Comparison of ENCODE assay signal across 11 cellular contexts in the genomic region with DNA sequence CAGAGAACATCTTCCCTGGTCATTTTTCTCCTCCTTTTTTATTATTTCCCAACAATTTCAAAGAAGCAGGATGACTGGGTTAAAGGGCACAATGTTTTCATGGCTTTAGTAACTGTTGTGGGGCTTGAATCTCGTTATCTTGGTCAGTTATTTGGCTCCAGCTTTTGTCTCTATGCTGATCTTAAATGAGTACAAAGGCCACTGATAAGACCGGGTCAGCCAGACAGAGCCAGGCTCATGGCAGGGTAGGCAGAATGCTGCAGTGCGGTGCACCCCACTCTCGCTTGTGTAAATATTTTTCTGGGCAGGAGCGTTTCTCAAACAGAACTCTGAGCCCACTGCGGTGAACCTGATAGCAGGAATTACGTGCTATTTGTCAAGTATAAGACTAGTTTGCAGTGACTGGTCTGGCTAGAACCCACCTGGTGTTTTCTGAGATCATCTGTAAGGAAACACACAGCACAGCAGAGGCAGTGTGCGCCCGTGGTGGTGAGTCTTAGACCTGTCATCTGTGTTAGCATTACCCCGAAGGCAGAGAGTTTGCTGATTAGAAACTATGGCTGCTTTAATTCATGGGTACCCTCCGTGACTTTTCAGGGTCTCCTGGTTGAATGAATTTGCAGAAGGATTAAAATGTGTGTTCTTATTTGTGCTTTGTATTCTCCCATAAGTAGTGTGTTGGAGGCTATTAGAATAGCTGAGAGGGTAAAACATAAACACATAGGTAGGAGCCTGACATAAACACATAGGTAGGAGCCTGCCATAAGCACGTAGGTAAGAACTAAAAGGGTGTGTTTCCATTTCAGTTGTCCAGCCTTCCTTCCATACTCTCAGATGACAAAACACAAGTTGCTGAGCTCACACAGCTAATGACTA.
A peak's percentile ranks its signal among the peaks of the same experiment; 100 is the strongest.
DNase-seq lines count a peak whose midpoint lies in the region; ATAC-seq and TF ChIP-seq lines count a peak whose summit lies in the region.
"Had no signal": no experiment of that assay in that cellular context is flagged by ENCODE, and none has a peak within 500 bp of the region (broad histone marks: within the 10 kb centered on the region; RNA-seq: fewer than 3 reads in every experiment).

No MANE protein-coding gene starts in this region.

- peaks cover 5% of the 10 kb centered on the region for H3K36me3 Mint-ChIP-seq in nephron (ENCODE audit: low read depth)
- H3K36me3 Mint-ChIP-seq in naive thymus-derived CD8-positive, alpha-beta T cell, result peaks cover 0 to 4% (median 3%) of the 10 kb centered on the region in 3 donors

- no peak overlapping the region for H3K4me3 ChIP-seq in fibroblast of pulmonary artery (replicated peaks; ENCODE audit: low read depth, low read length)

- POLR2A ChIA-PET in naive thymus-derived CD8-positive, alpha-beta T cell (lab: Charles Lee), result no interaction called here

- ATAC-seq in SK-N-SH treated with all-trans-retinoic acid at 6 μM for 48 hours (peak; percentile 6; the same call in 1 of the 3 replicates), GM19328 (IDR thresholded peaks at IDR 0.05; ENCODE audit: unreplicated experiment) (no peak)
- ATAC-seq in naive thymus-derived CD8-positive, alpha-beta T cell, result no peak

- H3K27me3 Mint-ChIP-seq in nephron (ENCODE audit: low read depth), result no peaks in the 10 kb centered on the region
- H3K27me3 Mint-ChIP-seq in naive thymus-derived CD8-positive, alpha-beta T cell, result no peaks in the 10 kb centered on the region

- no peaks in the 10 kb centered on the region for H3K9me3 Mint-ChIP-seq in nephron
- peaks cover 0 to 1% (median 0%) of the 10 kb centered on the region in 9 donors for H3K9me3 Mint-ChIP-seq in naive thymus-derived CD8-positive, alpha-beta T cell

- DNase-seq in COLO668 (lab: John Stamatoyannopoulos, UW; ENCODE audit: unreplicated experiment) (peak; percentile 35), fibroblast of pulmonary artery (ENCODE audit: low read depth) (peak; percentile 28), NCI-H2081 (lab: John Stamatoyannopoulos, UW) (no peak), erythroblast (lab: John Stamatoyannopoulos, UW) (no peak)
- no peak for DNase-seq in naive thymus-derived CD8-positive, alpha-beta T cell
- DNase-seq: activated T-cell treated with anti-CD3 and anti-CD28 coated beads, Interleukin-2, amount 50 U/mL, for 48 hours; Karpas-422; NCI-H774 had no signal

- no peak for TF ChIP-seq POLR2A in erythroblast (IDR thresholded peaks at IDR 0.05; ENCODE audit: low read length)

- peak overlapping the region; percentile 31 to 69 (median 55) for H3K27ac Mint-ChIP-seq in nephron
- H3K27ac Mint-ChIP-seq in naive thymus-derived CD8-positive, alpha-beta T cell, result peak overlapping the region in 1 of 10 donors; percentile 12

- H3K4me1 Mint-ChIP-seq in nephron, result peaks cover 41% of the 10 kb centered on the region
- peaks cover 0 to 6% (median 5%) of the 10 kb centered on the region in 4 donors for H3K4me1 Mint-ChIP-seq in naive thymus-derived CD8-positive, alpha-beta T cell

- TF ChIP-seq CTCF in fibroblast of pulmonary artery (IDR thresholded peaks at IDR 0.05; ENCODE audit: low read length, missing control alignments) (no peak), nephron (IDR thresholded peaks at IDR 0.05; ENCODE audit: unreplicated experiment in 3 of 3) (no peak)

- H3K4me3 Mint-ChIP-seq in nephron, result no peak overlapping the region
- no peak overlapping the region for H3K4me3 Mint-ChIP-seq in naive thymus-derived CD8-positive, alpha-beta T cell

TF ChIP-seq in SK-N-SH treated with all-trans-retinoic acid at 6 μM for 48 hours, 23 proteins besides CTCF, POLR2A, EP300 and RAD21 (continues in another document):
- TF ChIP-seq OSR1 (CRISPR knock-in tag; IDR thresholded peaks at IDR 0.05) (no peak), RARB (CRISPR knock-in tag; IDR thresholded peaks at IDR 0.05) (no peak), BACH2 (CRISPR knock-in tag; IDR thresholded peaks at IDR 0.05; ENCODE audit: borderline replicate concordance) (no peak), GLIS3 (CRISPR knock-in tag; IDR thresholded peaks at IDR 0.05) (no peak), ZNF70 (CRISPR knock-in tag; IDR thresholded peaks at IDR 0.05) (no peak), ISL1 (CRISPR knock-in tag; IDR thresholded peaks at IDR 0.05) (no peak), TCF4 (CRISPR knock-in tag; IDR thresholded peaks at IDR 0.05; ENCODE audit: borderline replicate concordance) (no peak), PPARA (CRISPR knock-in tag; IDR thresholded peaks at IDR 0.05; ENCODE audit: borderline replicate concordance) (no peak)
- TF ChIP-seq, protein P1, sequence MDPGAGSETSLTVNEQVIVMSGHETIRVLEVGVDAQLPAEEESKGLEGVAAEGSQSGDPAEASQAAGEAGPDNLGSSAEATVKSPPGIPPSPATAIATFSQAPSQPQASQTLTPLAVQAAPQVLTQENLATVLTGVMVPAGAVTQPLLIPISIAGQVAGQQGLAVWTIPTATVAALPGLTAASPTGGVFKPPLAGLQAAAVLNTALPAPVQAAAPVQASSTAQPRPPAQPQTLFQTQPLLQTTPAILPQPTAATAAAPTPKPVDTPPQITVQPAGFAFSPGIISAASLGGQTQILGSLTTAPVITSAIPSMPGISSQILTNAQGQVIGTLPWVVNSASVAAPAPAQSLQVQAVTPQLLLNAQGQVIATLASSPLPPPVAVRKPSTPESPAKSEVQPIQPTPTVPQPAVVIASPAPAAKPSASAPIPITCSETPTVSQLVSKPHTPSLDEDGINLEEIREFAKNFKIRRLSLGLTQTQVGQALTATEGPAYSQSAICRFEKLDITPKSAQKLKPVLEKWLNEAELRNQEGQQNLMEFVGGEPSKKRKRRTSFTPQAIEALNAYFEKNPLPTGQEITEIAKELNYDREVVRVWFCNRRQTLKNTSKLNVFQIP (CRISPR knock-in tag; IDR thresholded peaks at IDR 0.05; ENCODE audit: borderline replicate concordance, low read depth), result no peak
- TF ChIP-seq, protein P2, sequence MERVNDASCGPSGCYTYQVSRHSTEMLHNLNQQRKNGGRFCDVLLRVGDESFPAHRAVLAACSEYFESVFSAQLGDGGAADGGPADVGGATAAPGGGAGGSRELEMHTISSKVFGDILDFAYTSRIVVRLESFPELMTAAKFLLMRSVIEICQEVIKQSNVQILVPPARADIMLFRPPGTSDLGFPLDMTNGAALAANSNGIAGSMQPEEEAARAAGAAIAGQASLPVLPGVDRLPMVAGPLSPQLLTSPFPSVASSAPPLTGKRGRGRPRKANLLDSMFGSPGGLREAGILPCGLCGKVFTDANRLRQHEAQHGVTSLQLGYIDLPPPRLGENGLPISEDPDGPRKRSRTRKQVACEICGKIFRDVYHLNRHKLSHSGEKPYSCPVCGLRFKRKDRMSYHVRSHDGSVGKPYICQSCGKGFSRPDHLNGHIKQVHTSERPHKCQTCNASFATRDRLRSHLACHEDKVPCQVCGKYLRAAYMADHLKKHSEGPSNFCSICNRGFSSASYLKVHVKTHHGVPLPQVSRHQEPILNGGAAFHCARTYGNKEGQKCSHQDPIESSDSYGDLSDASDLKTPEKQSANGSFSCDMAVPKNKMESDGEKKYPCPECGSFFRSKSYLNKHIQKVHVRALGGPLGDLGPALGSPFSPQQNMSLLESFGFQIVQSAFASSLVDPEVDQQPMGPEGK (CRISPR knock-in tag; IDR thresholded peaks at IDR 0.05; ENCODE audit: borderline replicate concordance), result no peak
- TF ChIP-seq, protein P3, sequence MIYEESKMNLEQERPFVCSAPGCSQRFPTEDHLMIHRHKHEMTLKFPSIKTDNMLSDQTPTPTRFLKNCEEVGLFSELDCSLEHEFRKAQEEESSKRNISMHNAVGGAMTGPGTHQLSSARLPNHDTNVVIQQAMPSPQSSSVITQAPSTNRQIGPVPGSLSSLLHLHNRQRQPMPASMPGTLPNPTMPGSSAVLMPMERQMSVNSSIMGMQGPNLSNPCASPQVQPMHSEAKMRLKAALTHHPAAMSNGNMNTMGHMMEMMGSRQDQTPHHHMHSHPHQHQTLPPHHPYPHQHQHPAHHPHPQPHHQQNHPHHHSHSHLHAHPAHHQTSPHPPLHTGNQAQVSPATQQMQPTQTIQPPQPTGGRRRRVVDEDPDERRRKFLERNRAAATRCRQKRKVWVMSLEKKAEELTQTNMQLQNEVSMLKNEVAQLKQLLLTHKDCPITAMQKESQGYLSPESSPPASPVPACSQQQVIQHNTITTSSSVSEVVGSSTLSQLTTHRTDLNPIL (CRISPR knock-in tag; IDR thresholded peaks at IDR 0.05; ENCODE audit: low read depth), result no peak
- TF ChIP-seq, protein P4, sequence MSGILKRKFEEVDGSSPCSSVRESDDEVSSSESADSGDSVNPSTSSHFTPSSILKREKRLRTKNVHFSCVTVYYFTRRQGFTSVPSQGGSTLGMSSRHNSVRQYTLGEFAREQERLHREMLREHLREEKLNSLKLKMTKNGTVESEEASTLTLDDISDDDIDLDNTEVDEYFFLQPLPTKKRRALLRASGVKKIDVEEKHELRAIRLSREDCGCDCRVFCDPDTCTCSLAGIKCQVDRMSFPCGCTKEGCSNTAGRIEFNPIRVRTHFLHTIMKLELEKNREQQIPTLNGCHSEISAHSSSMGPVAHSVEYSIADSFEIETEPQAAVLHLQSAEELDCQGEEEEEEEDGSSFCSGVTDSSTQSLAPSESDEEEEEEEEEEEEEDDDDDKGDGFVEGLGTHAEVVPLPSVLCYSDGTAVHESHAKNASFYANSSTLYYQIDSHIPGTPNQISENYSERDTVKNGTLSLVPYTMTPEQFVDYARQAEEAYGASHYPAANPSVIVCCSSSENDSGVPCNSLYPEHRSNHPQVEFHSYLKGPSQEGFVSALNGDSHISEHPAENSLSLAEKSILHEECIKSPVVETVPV (CRISPR knock-in tag; IDR thresholded peaks at IDR 0.05), result no peak

Comparison
In these comparisons a context has a peak if more than half of its experiments do, and no peak if none do; other contexts are left out.
1. DNase-seq: peak in COLO668 (single experiment) and fibroblast of pulmonary artery (single experiment); none in NCI-H2081 (0 of 2), erythroblast (0 of 2) and naive thymus-derived CD8-positive, alpha-beta T cell (0 of 10).